8 cellular contexts compared by ENCODE assay signal in genomic region chr15:63891079-63891762, GRCh38. TPM values are rescaled to one million over a fixed set of nuclear protein-coding genes. Genes with fewer than 3 reads are reported as not detected.
DNase-seq lines count a peak whose midpoint lies in the region; ATAC-seq lines count a peak whose summit lies in the region.

No MANE protein-coding gene starts in this region.

- no peaks in the 10 kb centered on the region for H3K27me3 Mint-ChIP-seq in central memory CD8-positive, alpha-beta T cell

- peak; percentile 39 to 44 for ATAC-seq in activated CD4-positive, CD25-positive, alpha-beta regulatory T cell treated with anti-CD3 and anti-CD28 coated beads, Interleukin-2, amount 50 U/mL, for 24 hours
- ATAC-seq in central memory CD8-positive, alpha-beta T cell (replicated peaks; ENCODE audit: extremely low read depth, poor library complexity, severe bottlenecking), result no peak
- ATAC-seq in left colon (peak; percentile 90), GM19328 (IDR thresholded peaks at IDR 0.05; ENCODE audit: unreplicated experiment) (no peak)

- DNase-seq in ACHN (peak; percentile 62), GOT3 (lab: John Stamatoyannopoulos, UW) (peak; percentile 14), NCI-H345 (lab: John Stamatoyannopoulos, UW) (peak; percentile 42), left colon (peak; percentile 56 to 89)
- peak; percentile 45 to 65 for DNase-seq in central memory CD8-positive, alpha-beta T cell (ENCODE audit: low spot score in 2 of 2)
- peak; percentile 78 for DNase-seq in stimulated activated CD4-positive, alpha-beta T cell treated with anti-CD3 and anti-CD28 coated beads, Interleukin-4, amount 100 ng/mL, for 1 hour

- H3K4me1 Mint-ChIP-seq in central memory CD8-positive, alpha-beta T cell, result peaks cover 58% of the 10 kb centered on the region

- intact Hi-C loops in left colon (cut with DNase I, micrococcal nuclease), result loop anchor here in 1 of 2 donors (2.0 kb wide), 1 partner anchor 138 kb away; no protein-coding TSS in a partner anchor

- peaks cover 2% of the 10 kb centered on the region for H3K36me3 Mint-ChIP-seq in central memory CD8-positive, alpha-beta T cell (ENCODE audit: insufficient read depth)

- no peak overlapping the region for H3K4me3 Mint-ChIP-seq in central memory CD8-positive, alpha-beta T cell

- H3K9me3 Mint-ChIP-seq in central memory CD8-positive, alpha-beta T cell, result no peaks in the 10 kb centered on the region

- H3K27ac Mint-ChIP-seq in central memory CD8-positive, alpha-beta T cell (ENCODE audit: low read depth), result peak overlapping the region; percentile 61

- in situ Hi-C loops in ACHN (cut with HindIII; ENCODE audit: low pct_ligation_motif_present, low pct_unique_long_range_greater_than_20kb, low sequenced_read_pairs), result no loop called here

RNA-seq across cellular contexts. Expression of gene HERC1, which starts 57.5 kb away (rescaled TPM):
- 10 to 100 TPM; 55.0 to 57.7 TPM for total RNA-seq in left colon

Comparison
In these comparisons a context has a peak if more than half of its experiments do, and no peak if none do; other contexts are left out.
1. DNase-seq: peak in every context shown above with its lines; median percentile 78 in stimulated activated CD4-positive, alpha-beta T cell treated with anti-CD3 and anti-CD28 coated beads, Interleukin-4, amount 100 ng/mL, for 1 hour; 72 in left colon; 62 in ACHN; 55 in central memory CD8-positive, alpha-beta T cell; 42 in NCI-H345; 14 in GOT3.
2. ATAC-seq: peak in activated CD4-positive, CD25-positive, alpha-beta regulatory T cell treated with anti-CD3 and anti-CD28 coated beads, Interleukin-2, amount 50 U/mL, for 24 hours (2 of 2) and left colon (single experiment); none in central memory CD8-positive, alpha-beta T cell (single experiment) and GM19328 (single experiment).